ENCODE assay signal across 2 cellular contexts in genomic region chr5:145936401-145937131, GRCh38.
TF ChIP-seq lines count a peak whose summit lies in the region.

A gene with protein sequence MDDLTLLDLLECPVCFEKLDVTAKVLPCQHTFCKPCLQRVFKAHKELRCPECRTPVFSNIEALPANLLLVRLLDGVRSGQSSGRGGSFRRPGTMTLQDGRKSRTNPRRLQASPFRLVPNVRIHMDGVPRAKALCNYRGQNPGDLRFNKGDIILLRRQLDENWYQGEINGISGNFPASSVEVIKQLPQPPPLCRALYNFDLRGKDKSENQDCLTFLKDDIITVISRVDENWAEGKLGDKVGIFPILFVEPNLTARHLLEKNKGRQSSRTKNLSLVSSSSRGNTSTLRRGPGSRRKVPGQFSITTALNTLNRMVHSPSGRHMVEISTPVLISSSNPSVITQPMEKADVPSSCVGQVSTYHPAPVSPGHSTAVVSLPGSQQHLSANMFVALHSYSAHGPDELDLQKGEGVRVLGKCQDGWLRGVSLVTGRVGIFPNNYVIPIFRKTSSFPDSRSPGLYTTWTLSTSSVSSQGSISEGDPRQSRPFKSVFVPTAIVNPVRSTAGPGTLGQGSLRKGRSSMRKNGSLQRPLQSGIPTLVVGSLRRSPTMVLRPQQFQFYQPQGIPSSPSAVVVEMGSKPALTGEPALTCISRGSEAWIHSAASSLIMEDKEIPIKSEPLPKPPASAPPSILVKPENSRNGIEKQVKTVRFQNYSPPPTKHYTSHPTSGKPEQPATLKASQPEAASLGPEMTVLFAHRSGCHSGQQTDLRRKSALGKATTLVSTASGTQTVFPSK (plus strand): TSS chr5:145936578. CDS start chr5:145937929, 1,351 bp downstream.

TF ChIP-seq in SK-N-SH, 30 proteins besides CTCF, POLR2A, EP300 and RAD21:
- TF ChIP-seq CHD2 (IDR thresholded peaks at IDR 0.05; ENCODE audit: low read length, partially characterized antibody) (no peak), SMC3 (IDR thresholded peaks at IDR 0.05; ENCODE audit: low read depth, low read length) (no peak), RCOR1 (IDR thresholded peaks at IDR 0.05; ENCODE audit: low read length) (no peak), EZH2phosphoT487 (IDR thresholded peaks at IDR 0.05; ENCODE audit: borderline replicate concordance, low read depth) (no peak), MXI1 (IDR thresholded peaks at IDR 0.05; ENCODE audit: low read depth, low read length) (no peak), TCF12 (IDR thresholded peaks at IDR 0.05) (0 out of 2 replicates have a peak, but pooled peaks have one; percentile 7), FOXJ3 (CRISPR knock-in tag; IDR thresholded peaks at IDR 0.05) (no peak)
- TF ChIP-seq, protein P1, sequence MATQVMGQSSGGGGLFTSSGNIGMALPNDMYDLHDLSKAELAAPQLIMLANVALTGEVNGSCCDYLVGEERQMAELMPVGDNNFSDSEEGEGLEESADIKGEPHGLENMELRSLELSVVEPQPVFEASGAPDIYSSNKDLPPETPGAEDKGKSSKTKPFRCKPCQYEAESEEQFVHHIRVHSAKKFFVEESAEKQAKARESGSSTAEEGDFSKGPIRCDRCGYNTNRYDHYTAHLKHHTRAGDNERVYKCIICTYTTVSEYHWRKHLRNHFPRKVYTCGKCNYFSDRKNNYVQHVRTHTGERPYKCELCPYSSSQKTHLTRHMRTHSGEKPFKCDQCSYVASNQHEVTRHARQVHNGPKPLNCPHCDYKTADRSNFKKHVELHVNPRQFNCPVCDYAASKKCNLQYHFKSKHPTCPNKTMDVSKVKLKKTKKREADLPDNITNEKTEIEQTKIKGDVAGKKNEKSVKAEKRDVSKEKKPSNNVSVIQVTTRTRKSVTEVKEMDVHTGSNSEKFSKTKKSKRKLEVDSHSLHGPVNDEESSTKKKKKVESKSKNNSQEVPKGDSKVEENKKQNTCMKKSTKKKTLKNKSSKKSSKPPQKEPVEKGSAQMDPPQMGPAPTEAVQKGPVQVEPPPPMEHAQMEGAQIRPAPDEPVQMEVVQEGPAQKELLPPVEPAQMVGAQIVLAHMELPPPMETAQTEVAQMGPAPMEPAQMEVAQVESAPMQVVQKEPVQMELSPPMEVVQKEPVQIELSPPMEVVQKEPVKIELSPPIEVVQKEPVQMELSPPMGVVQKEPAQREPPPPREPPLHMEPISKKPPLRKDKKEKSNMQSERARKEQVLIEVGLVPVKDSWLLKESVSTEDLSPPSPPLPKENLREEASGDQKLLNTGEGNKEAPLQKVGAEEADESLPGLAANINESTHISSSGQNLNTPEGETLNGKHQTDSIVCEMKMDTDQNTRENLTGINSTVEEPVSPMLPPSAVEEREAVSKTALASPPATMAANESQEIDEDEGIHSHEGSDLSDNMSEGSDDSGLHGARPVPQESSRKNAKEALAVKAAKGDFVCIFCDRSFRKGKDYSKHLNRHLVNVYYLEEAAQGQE (IDR thresholded peaks at IDR 0.05; ENCODE audit: low read depth, low read length), result no peak

TF ChIP-seq in H1, 55 proteins besides CTCF, POLR2A, EP300 and RAD21:
- TF ChIP-seq KDM4A (IDR thresholded peaks at IDR 0.05; ENCODE audit: low read depth, low read length, severe bottlenecking) (peak; percentile 51), YY1 (IDR thresholded peaks at IDR 0.05; ENCODE audit: low read depth, low read length) (peak; percentile 92), MAX (IDR thresholded peaks at IDR 0.05) (peak; percentile 89), RXRA (IDR thresholded peaks at IDR 0.05; ENCODE audit: insufficient read depth, low read depth, low read length) (no peak), TBP (IDR thresholded peaks at IDR 0.05; ENCODE audit: low read depth, low read length) (peak; percentile 79), SUZ12 (IDR thresholded peaks at IDR 0.05; ENCODE audit: low read length) (no peak), CBX8 (IDR thresholded peaks at IDR 0.05; ENCODE audit: borderline replicate concordance, low read depth, low read length) (no peak), RNF2 (IDR thresholded peaks at IDR 0.05; ENCODE audit: borderline replicate concordance, low read depth, low read length, missing control alignments, poor library complexity, severe bottlenecking) (no peak), POU5F1 (IDR thresholded peaks at IDR 0.05; ENCODE audit: low read depth, low read length) (no peak), CHD2 (IDR thresholded peaks at IDR 0.05; ENCODE audit: low read length) (no peak), ASH2L (IDR thresholded peaks at IDR 0.05; ENCODE audit: low read length) (peak; percentile 91), POLR2AphosphoS5 (IDR thresholded peaks at IDR 0.05; ENCODE audit: low read depth, low read length) (peak; percentile 83), SIX5 (IDR thresholded peaks at IDR 0.05; ENCODE audit: low read depth, low read length) (no peak), GABPA (IDR thresholded peaks at IDR 0.05; ENCODE audit: borderline replicate concordance, insufficient read depth, low read length) (no peak), HDAC2 (IDR thresholded peaks at IDR 0.05; ENCODE audit: borderline replicate concordance in 1 of 2, low read depth in 2 of 2, low read length in 2 of 2) (peak in 1 of 2 experiments; percentile 48; a peak in 1 of 4 replicates), CTBP2 (IDR thresholded peaks at IDR 0.05; ENCODE audit: borderline replicate concordance, insufficient read depth, insufficient read length, low read length) (no peak), SP1 (IDR thresholded peaks at IDR 0.05; ENCODE audit: low read depth, low read length) (peak; percentile 69; the same call in 1 of the 2 replicates), TCF12 (IDR thresholded peaks at IDR 0.05; ENCODE audit: low read depth, low read length) (no peak), NANOG (IDR thresholded peaks at IDR 0.05; ENCODE audit: insufficient read depth, low read depth, low read length, poor library complexity, severe bottlenecking) (peak; percentile 86), KDM5A (IDR thresholded peaks at IDR 0.05; ENCODE audit: low read length) (no peak), KDM1A (IDR thresholded peaks at IDR 0.05; ENCODE audit: borderline replicate concordance, low read length) (no peak), RBBP5 (IDR thresholded peaks at IDR 0.05; ENCODE audit: borderline replicate concordance, low read depth, low read length) (no peak), TAF1 (IDR thresholded peaks at IDR 0.05; ENCODE audit: low read depth, low read length) (peak; percentile 83), SP4 (IDR thresholded peaks at IDR 0.05; ENCODE audit: low read length) (no peak)
- TF ChIP-seq, protein P2, sequence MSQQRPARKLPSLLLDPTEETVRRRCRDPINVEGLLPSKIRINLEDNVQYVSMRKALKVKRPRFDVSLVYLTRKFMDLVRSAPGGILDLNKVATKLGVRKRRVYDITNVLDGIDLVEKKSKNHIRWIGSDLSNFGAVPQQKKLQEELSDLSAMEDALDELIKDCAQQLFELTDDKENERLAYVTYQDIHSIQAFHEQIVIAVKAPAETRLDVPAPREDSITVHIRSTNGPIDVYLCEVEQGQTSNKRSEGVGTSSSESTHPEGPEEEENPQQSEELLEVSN (IDR thresholded peaks at IDR 0.05), result peak; percentile 76
- TF ChIP-seq, protein P3, sequence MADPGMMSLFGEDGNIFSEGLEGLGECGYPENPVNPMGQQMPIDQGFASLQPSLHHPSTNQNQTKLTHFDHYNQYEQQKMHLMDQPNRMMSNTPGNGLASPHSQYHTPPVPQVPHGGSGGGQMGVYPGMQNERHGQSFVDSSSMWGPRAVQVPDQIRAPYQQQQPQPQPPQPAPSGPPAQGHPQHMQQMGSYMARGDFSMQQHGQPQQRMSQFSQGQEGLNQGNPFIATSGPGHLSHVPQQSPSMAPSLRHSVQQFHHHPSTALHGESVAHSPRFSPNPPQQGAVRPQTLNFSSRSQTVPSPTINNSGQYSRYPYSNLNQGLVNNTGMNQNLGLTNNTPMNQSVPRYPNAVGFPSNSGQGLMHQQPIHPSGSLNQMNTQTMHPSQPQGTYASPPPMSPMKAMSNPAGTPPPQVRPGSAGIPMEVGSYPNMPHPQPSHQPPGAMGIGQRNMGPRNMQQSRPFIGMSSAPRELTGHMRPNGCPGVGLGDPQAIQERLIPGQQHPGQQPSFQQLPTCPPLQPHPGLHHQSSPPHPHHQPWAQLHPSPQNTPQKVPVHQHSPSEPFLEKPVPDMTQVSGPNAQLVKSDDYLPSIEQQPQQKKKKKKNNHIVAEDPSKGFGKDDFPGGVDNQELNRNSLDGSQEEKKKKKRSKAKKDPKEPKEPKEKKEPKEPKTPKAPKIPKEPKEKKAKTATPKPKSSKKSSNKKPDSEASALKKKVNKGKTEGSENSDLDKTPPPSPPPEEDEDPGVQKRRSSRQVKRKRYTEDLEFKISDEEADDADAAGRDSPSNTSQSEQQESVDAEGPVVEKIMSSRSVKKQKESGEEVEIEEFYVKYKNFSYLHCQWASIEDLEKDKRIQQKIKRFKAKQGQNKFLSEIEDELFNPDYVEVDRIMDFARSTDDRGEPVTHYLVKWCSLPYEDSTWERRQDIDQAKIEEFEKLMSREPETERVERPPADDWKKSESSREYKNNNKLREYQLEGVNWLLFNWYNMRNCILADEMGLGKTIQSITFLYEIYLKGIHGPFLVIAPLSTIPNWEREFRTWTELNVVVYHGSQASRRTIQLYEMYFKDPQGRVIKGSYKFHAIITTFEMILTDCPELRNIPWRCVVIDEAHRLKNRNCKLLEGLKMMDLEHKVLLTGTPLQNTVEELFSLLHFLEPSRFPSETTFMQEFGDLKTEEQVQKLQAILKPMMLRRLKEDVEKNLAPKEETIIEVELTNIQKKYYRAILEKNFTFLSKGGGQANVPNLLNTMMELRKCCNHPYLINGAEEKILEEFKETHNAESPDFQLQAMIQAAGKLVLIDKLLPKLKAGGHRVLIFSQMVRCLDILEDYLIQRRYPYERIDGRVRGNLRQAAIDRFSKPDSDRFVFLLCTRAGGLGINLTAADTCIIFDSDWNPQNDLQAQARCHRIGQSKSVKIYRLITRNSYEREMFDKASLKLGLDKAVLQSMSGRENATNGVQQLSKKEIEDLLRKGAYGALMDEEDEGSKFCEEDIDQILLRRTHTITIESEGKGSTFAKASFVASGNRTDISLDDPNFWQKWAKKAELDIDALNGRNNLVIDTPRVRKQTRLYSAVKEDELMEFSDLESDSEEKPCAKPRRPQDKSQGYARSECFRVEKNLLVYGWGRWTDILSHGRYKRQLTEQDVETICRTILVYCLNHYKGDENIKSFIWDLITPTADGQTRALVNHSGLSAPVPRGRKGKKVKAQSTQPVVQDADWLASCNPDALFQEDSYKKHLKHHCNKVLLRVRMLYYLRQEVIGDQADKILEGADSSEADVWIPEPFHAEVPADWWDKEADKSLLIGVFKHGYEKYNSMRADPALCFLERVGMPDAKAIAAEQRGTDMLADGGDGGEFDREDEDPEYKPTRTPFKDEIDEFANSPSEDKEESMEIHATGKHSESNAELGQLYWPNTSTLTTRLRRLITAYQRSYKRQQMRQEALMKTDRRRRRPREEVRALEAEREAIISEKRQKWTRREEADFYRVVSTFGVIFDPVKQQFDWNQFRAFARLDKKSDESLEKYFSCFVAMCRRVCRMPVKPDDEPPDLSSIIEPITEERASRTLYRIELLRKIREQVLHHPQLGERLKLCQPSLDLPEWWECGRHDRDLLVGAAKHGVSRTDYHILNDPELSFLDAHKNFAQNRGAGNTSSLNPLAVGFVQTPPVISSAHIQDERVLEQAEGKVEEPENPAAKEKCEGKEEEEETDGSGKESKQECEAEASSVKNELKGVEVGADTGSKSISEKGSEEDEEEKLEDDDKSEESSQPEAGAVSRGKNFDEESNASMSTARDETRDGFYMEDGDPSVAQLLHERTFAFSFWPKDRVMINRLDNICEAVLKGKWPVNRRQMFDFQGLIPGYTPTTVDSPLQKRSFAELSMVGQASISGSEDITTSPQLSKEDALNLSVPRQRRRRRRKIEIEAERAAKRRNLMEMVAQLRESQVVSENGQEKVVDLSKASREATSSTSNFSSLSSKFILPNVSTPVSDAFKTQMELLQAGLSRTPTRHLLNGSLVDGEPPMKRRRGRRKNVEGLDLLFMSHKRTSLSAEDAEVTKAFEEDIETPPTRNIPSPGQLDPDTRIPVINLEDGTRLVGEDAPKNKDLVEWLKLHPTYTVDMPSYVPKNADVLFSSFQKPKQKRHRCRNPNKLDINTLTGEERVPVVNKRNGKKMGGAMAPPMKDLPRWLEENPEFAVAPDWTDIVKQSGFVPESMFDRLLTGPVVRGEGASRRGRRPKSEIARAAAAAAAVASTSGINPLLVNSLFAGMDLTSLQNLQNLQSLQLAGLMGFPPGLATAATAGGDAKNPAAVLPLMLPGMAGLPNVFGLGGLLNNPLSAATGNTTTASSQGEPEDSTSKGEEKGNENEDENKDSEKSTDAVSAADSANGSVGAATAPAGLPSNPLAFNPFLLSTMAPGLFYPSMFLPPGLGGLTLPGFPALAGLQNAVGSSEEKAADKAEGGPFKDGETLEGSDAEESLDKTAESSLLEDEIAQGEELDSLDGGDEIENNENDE (IDR thresholded peaks at IDR 0.05; ENCODE audit: insufficient replicate concordance, low read length), result peak; percentile 56
- TF ChIP-seq, protein P4, sequence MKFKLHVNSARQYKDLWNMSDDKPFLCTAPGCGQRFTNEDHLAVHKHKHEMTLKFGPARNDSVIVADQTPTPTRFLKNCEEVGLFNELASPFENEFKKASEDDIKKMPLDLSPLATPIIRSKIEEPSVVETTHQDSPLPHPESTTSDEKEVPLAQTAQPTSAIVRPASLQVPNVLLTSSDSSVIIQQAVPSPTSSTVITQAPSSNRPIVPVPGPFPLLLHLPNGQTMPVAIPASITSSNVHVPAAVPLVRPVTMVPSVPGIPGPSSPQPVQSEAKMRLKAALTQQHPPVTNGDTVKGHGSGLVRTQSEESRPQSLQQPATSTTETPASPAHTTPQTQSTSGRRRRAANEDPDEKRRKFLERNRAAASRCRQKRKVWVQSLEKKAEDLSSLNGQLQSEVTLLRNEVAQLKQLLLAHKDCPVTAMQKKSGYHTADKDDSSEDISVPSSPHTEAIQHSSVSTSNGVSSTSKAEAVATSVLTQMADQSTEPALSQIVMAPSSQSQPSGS (IDR thresholded peaks at IDR 0.05; ENCODE audit: low read length), result no peak
